Comparison of ENCODE assay signal across 8 cellular contexts in genomic region chr16:81008151-81008789, GRCh38. TPM values are rescaled to one million over a fixed set of nuclear protein-coding genes. Genes with fewer than 3 reads are reported as not detected.
DNase-seq lines count a peak whose midpoint lies in the region; ATAC-seq and TF ChIP-seq lines count a peak whose summit lies in the region.

No MANE protein-coding gene starts in this region.

- ATAC-seq in upper lobe of left lung (ENCODE audit: low FRiP score in 2 of 2), result no peak
- ATAC-seq in HG03521 (IDR thresholded peaks at IDR 0.05; ENCODE audit: unreplicated experiment), result no peak

- no peak overlapping the region for H2BK12ac ChIP-seq in mesenchymal stem cell (ENCODE audit: low read length in 2 of 2)

- no peak overlapping the region for H2BK15ac ChIP-seq in mesenchymal stem cell (ENCODE audit: low read depth, poor library complexity, severe bottlenecking)

- H2AK5ac ChIP-seq in mesenchymal stem cell (ENCODE audit: low read length, severe bottlenecking), result peak overlapping the region; percentile 67

- H3K27me3 Mint-ChIP-seq in activated naive CD4-positive, alpha-beta T cell treated with anti-CD3 and anti-CD28 coated beads, Interleukin-2, amount 10 ng/mL, durations not matched to agents 7 days and 5 days, result no peaks in the 10 kb centered on the region
- H3K27me3 Mint-ChIP-seq in brain, result peaks cover 10% of the 10 kb centered on the region

- TF ChIP-seq POLR2A in upper lobe of left lung (IDR thresholded peaks at IDR 0.05), result no peak

- WGBS in mesenchymal stem cell, result 89% methylated on average over 24 of the region's 28 CpGs
- WGBS in upper lobe of left lung, 2 donors, result 74% methylated on average over 28 of the region's 28 CpGs

- H3K23ac ChIP-seq in mesenchymal stem cell (ENCODE audit: low read length in 2 of 2), result no peak overlapping the region

- H3K4me1 ChIP-seq in mesenchymal stem cell (ENCODE audit: control insufficient read depth, insufficient read depth, low read depth, low read length), result peaks cover 12% of the 10 kb centered on the region
- peaks cover 24 to 31% (median 27%) of the 10 kb centered on the region in 4 donors for H3K4me1 ChIP-seq in upper lobe of left lung

- peak overlapping the region; percentile 41 to 76 for H3K4ac ChIP-seq in mesenchymal stem cell (ENCODE audit: low read depth in 1 of 2, low read length in 2 of 2)

- no peak overlapping the region for H2BK120ac ChIP-seq in mesenchymal stem cell (ENCODE audit: low read depth, low read length)

- no peaks in the 10 kb centered on the region for H3K9me3 Mint-ChIP-seq in activated naive CD4-positive, alpha-beta T cell treated with anti-CD3 and anti-CD28 coated beads, Interleukin-2, amount 10 ng/mL, durations not matched to agents 7 days and 5 days
- H3K9me3 Mint-ChIP-seq in brain, result peaks cover 0 to 4% (median 0%) of the 10 kb centered on the region in 5 experiments

- H3K9me3 ChIP-seq in mesenchymal stem cell (ENCODE audit: control insufficient read depth, low read length), result no peaks in the 10 kb centered on the region
- no peaks in the 10 kb centered on the region for H3K9me3 ChIP-seq in upper lobe of left lung

- no peak overlapping the region for H3K14ac ChIP-seq in mesenchymal stem cell (ENCODE audit: low read length in 2 of 2)

- H3K79me1 ChIP-seq in mesenchymal stem cell (replicated peaks; ENCODE audit: low read length, poor library complexity, severe bottlenecking), result peaks cover 20% of the 10 kb centered on the region

- peaks cover 31% of the 10 kb centered on the region for H3K36me3 Mint-ChIP-seq in activated naive CD4-positive, alpha-beta T cell treated with anti-CD3 and anti-CD28 coated beads, Interleukin-2, amount 10 ng/mL, durations not matched to agents 7 days and 5 days
- no peaks in the 10 kb centered on the region for H3K36me3 Mint-ChIP-seq in brain

- no peak for DNase-seq in activated naive CD4-positive, alpha-beta T cell treated with anti-CD3 and anti-CD28 coated beads, Interleukin-2, amount 10 ng/mL, durations not matched to agents 7 days and 5 days
- no peak for DNase-seq in activated naive CD4-positive, alpha-beta T cell (lab: John Stamatoyannopoulos, UW)
- DNase-seq in mesenchymal stem cell (no peak), upper lobe of left lung (peak in 1 of 2 donors; percentile 86), NCI-H510A treated with DMSO at 0.1 percent for 48 hours (lab: John Stamatoyannopoulos, UW) (no peak)
- DNase-seq in stimulated activated CD4-positive, alpha-beta T cell treated with anti-CD3 and anti-CD28 coated beads, Interleukin-4, amount 100 ng/mL, for 24 hours, result no peak

- no peak overlapping the region for H2BK5ac ChIP-seq in mesenchymal stem cell (ENCODE audit: low read depth, low read length, poor library complexity, severe bottlenecking)

- CTCF ChIA-PET in activated naive CD4-positive, alpha-beta T cell treated with anti-CD3 and anti-CD28 coated beads, Interleukin-2, amount 10 ng/mL, durations not matched to agents 7 days and 5 days (lab: Charles Lee), result no interaction called here

- TF ChIP-seq CTCF in brain (conservative IDR thresholded peaks at IDR 0.05) (no peak), upper lobe of left lung (IDR thresholded peaks at IDR 0.05) (no peak)

- H3K4me3 Mint-ChIP-seq in activated naive CD4-positive, alpha-beta T cell treated with anti-CD3 and anti-CD28 coated beads, Interleukin-2, amount 10 ng/mL, durations not matched to agents 7 days and 5 days, result peak overlapping the region; percentile 90
- H3K4me3 Mint-ChIP-seq in brain, result peak overlapping the region; percentile 93 to 100 (median 95)

- H3K4me3 ChIP-seq in mesenchymal stem cell (ENCODE audit: insufficient read depth in 1 of 2, low read depth in 1 of 2, low read length in 2 of 2), result peak overlapping the region in 1 of 2 experiments; percentile 96
- peak overlapping the region; percentile 9 to 98 (median 86) for H3K4me3 ChIP-seq in upper lobe of left lung

- H4K91ac ChIP-seq in mesenchymal stem cell (ENCODE audit: low read length), result peak overlapping the region; percentile 66

- H3K27ac ChIP-seq in mesenchymal stem cell (ENCODE audit: low read length, poor library complexity, severe bottlenecking) (peak overlapping the region; percentile 86), upper lobe of left lung (peak overlapping the region; percentile 96 to 99 (median 98))

- H3K4me2 ChIP-seq in mesenchymal stem cell (ENCODE audit: low read length, poor library complexity, severe bottlenecking), result peak overlapping the region; percentile 59

- H2AFZ ChIP-seq in mesenchymal stem cell (ENCODE audit: low read depth, low read length), result no peak overlapping the region

- H3K27me3 ChIP-seq in mesenchymal stem cell (ENCODE audit: control insufficient read depth in 1 of 2, insufficient read depth in 1 of 2, low read length in 2 of 2) (no peaks in the 10 kb centered on the region), upper lobe of left lung (no peaks in the 10 kb centered on the region)

- peaks cover 0 to 4% of the 10 kb centered on the region in 2 experiments for H3K36me3 ChIP-seq in mesenchymal stem cell (ENCODE audit: control insufficient read depth in 1 of 2, insufficient read depth in 2 of 2, low read depth in 1 of 2, low read length in 2 of 2)
- peaks cover 0 to 4% (median 0%) of the 10 kb centered on the region in 4 donors for H3K36me3 ChIP-seq in upper lobe of left lung

- peak overlapping the region; percentile 31 for H4K8ac ChIP-seq in mesenchymal stem cell (ENCODE audit: low read length)

- peak overlapping the region; percentile 97 for H3K9ac ChIP-seq in mesenchymal stem cell (ENCODE audit: low read length)

- TF ChIP-seq EP300 in upper lobe of left lung (IDR thresholded peaks at IDR 0.05), result no peak

- H3K4me1 Mint-ChIP-seq in activated naive CD4-positive, alpha-beta T cell treated with anti-CD3 and anti-CD28 coated beads, Interleukin-2, amount 10 ng/mL, durations not matched to agents 7 days and 5 days, result peaks cover 52% of the 10 kb centered on the region
- peaks cover 45% of the 10 kb centered on the region for H3K4me1 Mint-ChIP-seq in brain

- H3K18ac ChIP-seq in mesenchymal stem cell (ENCODE audit: low read depth in 1 of 2, low read length in 2 of 2), result no peak overlapping the region

- H3K27ac Mint-ChIP-seq in activated naive CD4-positive, alpha-beta T cell treated with anti-CD3 and anti-CD28 coated beads, Interleukin-2, amount 10 ng/mL, durations not matched to agents 7 days and 5 days, result peak overlapping the region; percentile 100
- H3K27ac Mint-ChIP-seq in brain, result peak overlapping the region in 4 of 5 experiments; percentile 99 to 100 (median 100)

RNA-seq across cellular contexts. Expression of gene CENPN, which starts 1.3 kb away (rescaled TPM):
- polyA plus RNA-seq in brain (ENCODE audit: insufficient read depth, low read depth, low replicate concordance), result 27.3 TPM
- 14.6 TPM for polyA plus RNA-seq in mesenchymal stem cell (2013, experiment 1 of 2)
- 10.3 TPM for polyA plus RNA-seq in mesenchymal stem cell (2013, experiment 2 of 2)
- 10 to 100 TPM in 1 of 6 donors, 1 to 10 TPM in 5; 3.1 to 10.9 (median 7.1) TPM for total RNA-seq in upper lobe of left lung

RNA-seq across cellular contexts. Expression of gene CMC2, which starts 1.6 kb away (rescaled TPM):
- polyA plus RNA-seq in brain (ENCODE audit: insufficient read depth, low read depth, low replicate concordance), result 95.9 TPM
- 98.2 TPM for polyA plus RNA-seq in mesenchymal stem cell (2013, experiment 1 of 2)
- polyA plus RNA-seq in mesenchymal stem cell (2013, experiment 2 of 2), result 95.5 TPM
- 10 to 100 TPM in 5 of 6 donors, 1 to 10 TPM in 1; 9.8 to 51.7 (median 33.9) TPM for total RNA-seq in upper lobe of left lung

RNA-seq across cellular contexts. Expression of gene ATMIN, which starts 27.4 kb away (rescaled TPM):
- polyA plus RNA-seq in brain (ENCODE audit: insufficient read depth, low read depth, low replicate concordance), result 29.1 TPM
- 29.0 TPM for polyA plus RNA-seq in mesenchymal stem cell (2013, experiment 1 of 2)
- polyA plus RNA-seq in mesenchymal stem cell (2013, experiment 2 of 2), result 29.6 TPM
- 10 to 100 TPM in 5 of 6 donors, 1 to 10 TPM in 1; 8.9 to 30.7 (median 23.4) TPM for total RNA-seq in upper lobe of left lung
